8 cellular contexts compared by ENCODE assay signal in the genomic region with DNA sequence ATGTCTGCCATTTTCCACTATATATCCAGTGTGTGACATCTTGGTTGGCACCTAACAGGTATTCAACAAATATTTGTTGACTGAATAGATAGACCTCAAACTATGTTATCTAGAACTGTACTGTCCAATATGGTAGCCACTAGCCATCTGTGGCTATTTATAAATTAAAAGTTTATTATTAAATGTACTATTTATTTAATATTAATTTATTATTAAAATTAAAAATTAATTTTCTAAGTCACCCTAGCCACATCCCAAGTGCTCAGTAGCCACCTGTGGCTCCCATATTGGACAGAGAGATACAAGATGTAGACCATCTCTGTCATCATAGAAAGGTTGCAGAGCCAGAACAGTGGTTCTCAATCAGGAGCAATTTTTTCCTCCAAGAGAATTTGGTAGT.
"Had no signal": no experiment of that assay in that cellular context is flagged by ENCODE, and none has a peak within 500 bp of the region (broad histone marks: within the 10 kb centered on the region; RNA-seq: fewer than 3 reads in every experiment).

No MANE protein-coding gene starts in this region.

- ATAC-seq: GM12878 had no signal

- H3K4me3 ChIP-seq: GM12878 had no signal

- DNase-seq: GDM1, GF-D8 had no signal

- FAIRE-seq: G401.6, GM12878, GM12891, GM12892, GM18507, GM19239 had no signal
